In the genomic region with DNA sequence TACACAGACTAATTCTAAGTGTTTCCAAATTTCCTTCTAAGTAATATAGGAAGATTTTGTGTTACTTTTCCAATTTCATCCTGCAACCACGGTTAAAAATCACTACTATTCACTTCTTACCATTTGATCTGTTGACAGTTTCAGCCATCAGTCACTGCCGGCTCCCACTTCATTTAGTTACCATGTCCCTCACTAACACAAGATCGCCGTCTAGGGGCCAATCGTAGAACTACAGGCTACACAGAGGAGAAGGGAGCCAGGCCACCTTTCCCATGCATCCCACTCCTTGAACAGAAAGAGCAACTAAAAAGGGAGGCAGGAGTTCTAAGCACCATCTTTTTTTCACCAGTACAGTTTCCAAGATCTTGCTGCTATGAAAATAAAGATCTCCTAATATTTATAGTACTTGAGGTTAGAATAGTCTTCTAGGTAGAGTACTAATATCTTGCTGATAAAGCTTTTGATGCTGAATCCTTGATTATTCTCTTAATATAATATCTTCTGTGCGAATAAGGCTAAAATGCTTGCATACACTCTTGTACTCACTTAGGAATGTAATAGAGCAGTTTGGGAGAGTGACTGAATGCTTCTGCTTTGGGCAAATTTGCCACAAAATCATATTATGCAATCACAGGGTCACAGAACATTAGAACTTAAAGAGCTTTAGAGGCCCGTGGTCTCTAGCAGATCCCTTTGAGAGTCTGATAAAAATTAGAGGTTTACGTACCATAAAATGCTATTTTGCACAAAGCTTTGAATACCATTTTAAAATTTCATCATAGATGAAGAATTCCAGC, we compare ENCODE assay signal across 8 cellular contexts. TPM values are rescaled to one million over a fixed set of nuclear protein-coding genes. Genes with fewer than 3 reads are reported as not detected.
DNase-seq lines count a peak whose midpoint lies in the region; ATAC-seq, FAIRE-seq and TF ChIP-seq lines count a peak whose summit lies in the region.

No MANE protein-coding gene starts in this region.

- peaks cover 3% of the 10 kb centered on the region for H3K4me1 Mint-ChIP-seq in T-helper 17 cell
- H3K4me1 Mint-ChIP-seq in astrocyte (ENCODE audit: low read depth, unreplicated experiment): peaks cover 7% of the 10 kb centered on the region
- H3K4me1 Mint-ChIP-seq in stimulated activated memory B cell treated with anti-CD40 and anti-IgM and Interleukin-4, amounts not matched to agents 10 μg/mL and 1 μg/mL and 100 μg/mL, for 72 hours: peaks cover 6% of the 10 kb centered on the region

- H3K27ac ChIP-seq in C4-2B: no peak overlapping the region
- H3K27ac ChIP-seq in astrocyte (ENCODE audit: low read depth, low read length): no peak overlapping the region

- peaks cover 13% of the 10 kb centered on the region for H3K9me3 Mint-ChIP-seq in astrocyte (ENCODE audit: unreplicated experiment)
- H3K9me3 Mint-ChIP-seq in stimulated activated memory B cell treated with anti-CD40 and anti-IgM and Interleukin-4, amounts not matched to agents 10 μg/mL and 1 μg/mL and 100 μg/mL, for 72 hours: peaks cover 4% of the 10 kb centered on the region

- H3K4me2 ChIP-seq in astrocyte (ENCODE audit: low read length): no peak overlapping the region

- peaks cover 7% of the 10 kb centered on the region for H3K4me1 ChIP-seq in astrocyte (ENCODE audit: insufficient read depth, low read length)

- H3K9me3 ChIP-seq in T-helper 17 cell (ENCODE audit: control insufficient read depth, low read length, poor library complexity, severe bottlenecking) (no peaks in the 10 kb centered on the region), astrocyte (ENCODE audit: insufficient read depth, low read depth, low read length) (no peaks in the 10 kb centered on the region)

- H3K36me3 Mint-ChIP-seq in T-helper 17 cell (ENCODE audit: low read depth) (no peaks in the 10 kb centered on the region), astrocyte (ENCODE audit: low read depth, unreplicated experiment) (no peaks in the 10 kb centered on the region)
- H3K36me3 Mint-ChIP-seq in stimulated activated memory B cell treated with anti-CD40 and anti-IgM and Interleukin-4, amounts not matched to agents 10 μg/mL and 1 μg/mL and 100 μg/mL, for 72 hours: no peaks in the 10 kb centered on the region

- no peak overlapping the region for H3K4me3 Mint-ChIP-seq in T-helper 17 cell
- no peak overlapping the region for H3K4me3 Mint-ChIP-seq in astrocyte (ENCODE audit: unreplicated experiment)
- no peak overlapping the region for H3K4me3 Mint-ChIP-seq in stimulated activated memory B cell treated with anti-CD40 and anti-IgM and Interleukin-4, amounts not matched to agents 10 μg/mL and 1 μg/mL and 100 μg/mL, for 72 hours

- TF ChIP-seq CTCF in C4-2B (conservative IDR thresholded peaks at IDR 0.05) (peak; percentile 96), astrocyte (IDR thresholded peaks at IDR 0.05; ENCODE audit: insufficient read depth, low read depth, low read length) (peak; percentile 96)

- H3K79me2 ChIP-seq in astrocyte (ENCODE audit: insufficient read depth, low read length): no peaks in the 10 kb centered on the region

- no peak overlapping the region for H2AFZ ChIP-seq in astrocyte (ENCODE audit: low read depth, low read length)

- DNase-seq in NCI-H1417 (lab: John Stamatoyannopoulos, UW) (peak; percentile 67 to 87 (median 83)), T-helper 17 cell (peak; percentile 13 to 55 (median 16)), astrocyte (ENCODE audit: low read depth) (no peak), hypothalamus (lab: John Stamatoyannopoulos, UW) (peak in 26 of 51 donors; percentile 2 to 74 (median 20))
- DNase-seq in stimulated activated CD4-positive, alpha-beta T cell treated with anti-CD3 and anti-CD28 coated beads, Interleukin-12 subunit alpha, Interleukin-12 subunit beta, amount 100 ng/mL, for 48 hours (ENCODE audit: low read depth in 2 of 3, low spot score in 1 of 3): peak; percentile 65 to 82 (median 71)

- ATAC-seq in GM21447 (IDR thresholded peaks at IDR 0.05; ENCODE audit: unreplicated experiment): peak; percentile 76
- peak; percentile 72 for ATAC-seq in T-helper 17 cell
- no peak for ATAC-seq in stimulated activated memory B cell treated with anti-CD40 and anti-IgM and Interleukin-4, amounts not matched to agents 10 μg/mL and 1 μg/mL and 100 μg/mL, for 72 hours

- H3K27ac Mint-ChIP-seq in T-helper 17 cell: no peak overlapping the region
- H3K27ac Mint-ChIP-seq in astrocyte (ENCODE audit: unreplicated experiment): no peak overlapping the region
- no peak overlapping the region for H3K27ac Mint-ChIP-seq in stimulated activated memory B cell treated with anti-CD40 and anti-IgM and Interleukin-4, amounts not matched to agents 10 μg/mL and 1 μg/mL and 100 μg/mL, for 72 hours

- no peaks in the 10 kb centered on the region for H3K36me3 ChIP-seq in astrocyte (ENCODE audit: insufficient read depth, low read length)

- H4K20me1 ChIP-seq in astrocyte (ENCODE audit: insufficient read depth, low read length): no peaks in the 10 kb centered on the region

- no peak overlapping the region for H3K9ac ChIP-seq in astrocyte (ENCODE audit: low read length)

- peak; percentile 41 for FAIRE-seq in astrocyte (lab: Jason Lieb, UNC)

- no peak overlapping the region for H3K4me3 ChIP-seq in astrocyte (ENCODE audit: insufficient read depth, low read depth, low read length)

- peaks cover 50% of the 10 kb centered on the region for H3K27me3 Mint-ChIP-seq in T-helper 17 cell
- H3K27me3 Mint-ChIP-seq in astrocyte (ENCODE audit: low read depth, unreplicated experiment): peaks cover 7% of the 10 kb centered on the region
- peaks cover 38% of the 10 kb centered on the region for H3K27me3 Mint-ChIP-seq in stimulated activated memory B cell treated with anti-CD40 and anti-IgM and Interleukin-4, amounts not matched to agents 10 μg/mL and 1 μg/mL and 100 μg/mL, for 72 hours

- no peaks in the 10 kb centered on the region for H3K27me3 ChIP-seq in astrocyte (ENCODE audit: insufficient read depth, low read length)

RNA-seq across cellular contexts. Expression of gene CYP1B1, which starts 39.5 kb away (rescaled TPM):
- total RNA-seq in T-helper 17 cell: 1 to 10 TPM in 1 of 2 donors, under 1 TPM in 1; 0.44 to 1.4 TPM
- total RNA-seq in astrocyte: 12.9 and 20.8 TPM in 2 replicates
